Comparison of ENCODE assay signal across 21 cellular contexts in genomic region chr14:56059054-56059453, GRCh38. TPM values are rescaled to one million over a fixed set of nuclear protein-coding genes. Genes with fewer than 3 reads are reported as not detected.
A peak's percentile ranks its signal among the peaks of the same experiment; 100 is the strongest.
DNase-seq lines count a peak whose midpoint lies in the region; ATAC-seq and TF ChIP-seq lines count a peak whose summit lies in the region.
"Had no signal": no experiment of that assay in that cellular context is flagged by ENCODE, and none has a peak within 500 bp of the region (broad histone marks: within the 10 kb centered on the region; RNA-seq: fewer than 3 reads in every experiment).

No MANE protein-coding gene starts in this region.

- no peak overlapping the region for H3K4ac ChIP-seq in mesenchymal stem cell (ENCODE audit: low read depth in 1 of 2, low read length in 2 of 2)

- no peaks in the 10 kb centered on the region for H3K36me3 Mint-ChIP-seq in endodermal cell (ENCODE audit: low read depth)
- H3K36me3 Mint-ChIP-seq in naive thymus-derived CD8-positive, alpha-beta T cell, result no peaks in the 10 kb centered on the region
- H3K36me3 Mint-ChIP-seq: activated naive CD4-positive, alpha-beta T cell treated with anti-CD3 and anti-CD28 coated beads, Interleukin-2, amount 10 ng/mL, durations not matched to agents 7 days and 5 days had no signal

- POLR2A ChIA-PET in naive thymus-derived CD8-positive, alpha-beta T cell (lab: Charles Lee), result no interaction called here

- H4K91ac ChIP-seq in mesenchymal stem cell (ENCODE audit: low read length), result no peak overlapping the region

- H3K14ac ChIP-seq in mesenchymal stem cell (ENCODE audit: low read length in 2 of 2), result no peak overlapping the region

- no peaks in the 10 kb centered on the region for H3K9me3 Mint-ChIP-seq in endodermal cell
- H3K9me3 Mint-ChIP-seq in naive thymus-derived CD8-positive, alpha-beta T cell, result no peaks in the 10 kb centered on the region
- H3K9me3 Mint-ChIP-seq: activated naive CD4-positive, alpha-beta T cell treated with anti-CD3 and anti-CD28 coated beads, Interleukin-2, amount 10 ng/mL, durations not matched to agents 7 days and 5 days; CD4-positive, alpha-beta T cell; HFFc6; neural crest cell had no signal

- H2BK120ac ChIP-seq in mesenchymal stem cell (ENCODE audit: low read depth, low read length), result no peak overlapping the region

- H4K8ac ChIP-seq in mesenchymal stem cell (ENCODE audit: low read length), result peak overlapping the region; percentile 36

- DNase-seq in CMK (ENCODE audit: low read depth), result peak; percentile 15
- peak; percentile 21 to 39 for DNase-seq in NCI-H526 (lab: John Stamatoyannopoulos, UW)
- DNase-seq in endodermal cell, result no peak
- peak; percentile 33 for DNase-seq in mesenchymal stem cell
- no peak for DNase-seq in NCI-H2107 (lab: John Stamatoyannopoulos, UW)
- no peak for DNase-seq in naive thymus-derived CD8-positive, alpha-beta T cell
- DNase-seq: activated naive CD4-positive, alpha-beta T cell treated with anti-CD3 and anti-CD28 coated beads, Interleukin-2, amount 10 ng/mL, durations not matched to agents 7 days and 5 days; activated T-cell treated with anti-CD3 and anti-CD28 coated beads, Interleukin-2, amount 50 U/mL, for 48 hours; CD4-positive, alpha-beta T cell; DMS79; HFFc6; NCI-H1048; NCI-H2171; PC-9; substantia nigra; T-helper 17 cell had no signal

- no peaks in the 10 kb centered on the region for H3K36me3 ChIP-seq in endodermal cell (ENCODE audit: control insufficient read depth, insufficient read depth, low read length)
- H3K36me3 ChIP-seq in mesenchymal stem cell (ENCODE audit: control insufficient read depth in 1 of 2, insufficient read depth in 2 of 2, low read depth in 1 of 2, low read length in 2 of 2), result no peaks in the 10 kb centered on the region
- H3K36me3 ChIP-seq: SJSA1 had no signal

- peaks cover 20% of the 10 kb centered on the region for H3K4me1 Mint-ChIP-seq in endodermal cell
- no peaks in the 10 kb centered on the region for H3K4me1 Mint-ChIP-seq in naive thymus-derived CD8-positive, alpha-beta T cell
- H3K4me1 Mint-ChIP-seq: activated naive CD4-positive, alpha-beta T cell treated with anti-CD3 and anti-CD28 coated beads, Interleukin-2, amount 10 ng/mL, durations not matched to agents 7 days and 5 days; T-helper 17 cell had no signal

- no peak overlapping the region for H2AFZ ChIP-seq in mesenchymal stem cell (ENCODE audit: low read depth, low read length)
- H2AFZ ChIP-seq: PC-9 had no signal

- H3K9me3 ChIP-seq in endodermal cell (ENCODE audit: control insufficient read depth, low read length), result no peaks in the 10 kb centered on the region
- no peaks in the 10 kb centered on the region for H3K9me3 ChIP-seq in mesenchymal stem cell (ENCODE audit: control insufficient read depth, low read length)
- H3K9me3 ChIP-seq: SJSA1 had no signal

- H3K4me3 ChIP-seq in endodermal cell (ENCODE audit: low read length), result peak overlapping the region; percentile 21
- H3K4me3 ChIP-seq in mesenchymal stem cell (ENCODE audit: insufficient read depth in 1 of 2, low read depth in 1 of 2, low read length in 2 of 2), result no peak overlapping the region
- H3K4me3 ChIP-seq: PC-9, SJSA1 had no signal

- H2BK5ac ChIP-seq in mesenchymal stem cell (ENCODE audit: low read depth, low read length, poor library complexity, severe bottlenecking), result no peak overlapping the region

- H3K4me3 Mint-ChIP-seq in endodermal cell, result no peak overlapping the region
- no peak overlapping the region for H3K4me3 Mint-ChIP-seq in naive thymus-derived CD8-positive, alpha-beta T cell
- H3K4me3 Mint-ChIP-seq: activated naive CD4-positive, alpha-beta T cell treated with anti-CD3 and anti-CD28 coated beads, Interleukin-2, amount 10 ng/mL, durations not matched to agents 7 days and 5 days; CD4-positive, alpha-beta T cell; HFFc6; neural crest cell; T-helper 17 cell had no signal

- H3K23ac ChIP-seq in mesenchymal stem cell (ENCODE audit: low read length in 2 of 2), result peak overlapping the region in 1 of 2 experiments; percentile 47

- no peak overlapping the region for H2AK5ac ChIP-seq in mesenchymal stem cell (ENCODE audit: low read length, severe bottlenecking)

- no peak for ATAC-seq in HG02973 (IDR thresholded peaks at IDR 0.05; ENCODE audit: unreplicated experiment)
- no peak for ATAC-seq in HG03039 (IDR thresholded peaks at IDR 0.05; ENCODE audit: unreplicated experiment)
- ATAC-seq in naive thymus-derived CD8-positive, alpha-beta T cell, result no peak
- ATAC-seq: T-helper 17 cell had no signal

- H3K27ac Mint-ChIP-seq in endodermal cell, result no peak overlapping the region
- peak overlapping the region in 1 of 10 donors; percentile 45 for H3K27ac Mint-ChIP-seq in naive thymus-derived CD8-positive, alpha-beta T cell
- H3K27ac Mint-ChIP-seq: activated naive CD4-positive, alpha-beta T cell treated with anti-CD3 and anti-CD28 coated beads, Interleukin-2, amount 10 ng/mL, durations not matched to agents 7 days and 5 days; CD4-positive, alpha-beta T cell; HFFc6; T-helper 17 cell had no signal

- no peaks in the 10 kb centered on the region for H3K79me1 ChIP-seq in mesenchymal stem cell (replicated peaks; ENCODE audit: low read length, poor library complexity, severe bottlenecking)

- peaks cover 44% of the 10 kb centered on the region for H3K27me3 Mint-ChIP-seq in endodermal cell (ENCODE audit: insufficient read depth)
- peaks cover 3 to 46% (median 17%) of the 10 kb centered on the region in 5 donors for H3K27me3 Mint-ChIP-seq in naive thymus-derived CD8-positive, alpha-beta T cell

- H2BK15ac ChIP-seq in mesenchymal stem cell (ENCODE audit: low read depth, poor library complexity, severe bottlenecking), result no peak overlapping the region

- no peak overlapping the region for H3K4me2 ChIP-seq in mesenchymal stem cell (ENCODE audit: low read length, poor library complexity, severe bottlenecking)
- H3K4me2 ChIP-seq: KMS-11, PC-9 had no signal

- peaks cover 9% of the 10 kb centered on the region for H3K4me1 ChIP-seq in endodermal cell (ENCODE audit: control insufficient read depth, insufficient read depth, low read length)
- H3K4me1 ChIP-seq in mesenchymal stem cell (ENCODE audit: control insufficient read depth, insufficient read depth, low read depth, low read length), result peaks cover 4% of the 10 kb centered on the region
- H3K4me1 ChIP-seq: SJSA1 had no signal

- no peak overlapping the region for H3K18ac ChIP-seq in mesenchymal stem cell (ENCODE audit: low read depth in 1 of 2, low read length in 2 of 2)

- H2BK12ac ChIP-seq in mesenchymal stem cell (ENCODE audit: low read length in 2 of 2), result no peak overlapping the region

- 88 to 91% methylated on average over 4 of the region's 4 CpGs for WGBS in endodermal cell (ENCODE audit: insufficient coverage in 1 of 2, insufficient read length in 1 of 2), 2 experiments
- 77% methylated on average over 4 of the region's 4 CpGs for WGBS in mesenchymal stem cell

- H3K27ac ChIP-seq in endodermal cell (ENCODE audit: low read depth, low read length) (no peak overlapping the region), mesenchymal stem cell (ENCODE audit: low read length, poor library complexity, severe bottlenecking) (peak overlapping the region; percentile 18)
- H3K27ac ChIP-seq: KMS-11, PC-9, SJSA1 had no signal

- H3K9ac ChIP-seq in endodermal cell (ENCODE audit: extremely low read depth, low read length, poor library complexity, severe bottlenecking), result no peak overlapping the region
- H3K9ac ChIP-seq in mesenchymal stem cell (ENCODE audit: low read length), result no peak overlapping the region
- H3K9ac ChIP-seq: KMS-11 had no signal

- TF ChIP-seq CTCF in endodermal cell (conservative IDR thresholded peaks at IDR 0.05), result no peak

- peaks cover 39% of the 10 kb centered on the region for H3K27me3 ChIP-seq in endodermal cell (ENCODE audit: control insufficient read depth, insufficient read depth, low read length, poor library complexity, severe bottlenecking)
- H3K27me3 ChIP-seq in mesenchymal stem cell (ENCODE audit: control insufficient read depth in 1 of 2, insufficient read depth in 1 of 2, low read length in 2 of 2), result peaks cover 0 to 11% of the 10 kb centered on the region in 2 experiments

RNA-seq across cellular contexts. Expression of gene PELI2, which starts 59.2 kb away (rescaled TPM):
- total RNA-seq in endodermal cell, result 1 to 10 TPM; 5.9 to 8.1 TPM
- 12.1 TPM for polyA plus RNA-seq in endodermal cell (2013, experiment 1 of 2)
- polyA plus RNA-seq in endodermal cell (2013, experiment 2 of 2), result 9.9 TPM
- polyA plus RNA-seq in mesenchymal stem cell (2013, experiment 1 of 2), result 4.6 TPM
- 4.7 TPM for polyA plus RNA-seq in mesenchymal stem cell (2013, experiment 2 of 2)
- 10 to 100 TPM; 13.1 to 14.1 TPM for total RNA-seq in naive thymus-derived CD8-positive, alpha-beta T cell
- polyA plus RNA-seq in naive thymus-derived CD8-positive, alpha-beta T cell, result 1 to 10 TPM in 2 of 3 donors, under 1 TPM in 1; 0.91 to 1.9 (median 1.0) TPM

Comparison
In these comparisons a context has a peak if more than half of its experiments do, and no peak if none do; other contexts are left out.
1. DNase-seq: peak in CMK (single experiment), NCI-H526 (2 of 2) and mesenchymal stem cell (single experiment); none in endodermal cell (single experiment), NCI-H2107 (single experiment) and naive thymus-derived CD8-positive, alpha-beta T cell (0 of 10).